ENCODE assay signal across 20 cellular contexts in genomic region chr18:40473221-40473620, GRCh38.
"Had no signal": no experiment of that assay in that cellular context is flagged by ENCODE, and none has a peak within 500 bp of the region (broad histone marks: within the 10 kb centered on the region; RNA-seq: fewer than 3 reads in every experiment).

No MANE protein-coding gene starts in this region.

- H3K9ac ChIP-seq: parathyroid adenoma had no signal

- H3K27me3 ChIP-seq: body of pancreas, cardiac muscle cell, left lung, thyroid gland, upper lobe of right lung had no signal

- H3K36me3 ChIP-seq: cardiac muscle cell, left lung, thyroid gland, upper lobe of right lung had no signal

- H3K4me3 ChIP-seq: body of pancreas, cardiac muscle cell, left lung, lung, thyroid gland, upper lobe of right lung had no signal

- H3K27ac ChIP-seq: body of pancreas, cardiac muscle cell, left lung, parathyroid adenoma, thyroid gland, upper lobe of right lung had no signal

- H3K9me3 ChIP-seq: body of pancreas, left lung, thyroid gland, upper lobe of right lung had no signal

- H3K4me1 ChIP-seq: body of pancreas, left lung, parathyroid adenoma, thyroid gland, upper lobe of right lung had no signal

- H2AFZ ChIP-seq: parathyroid adenoma had no signal

- DNase-seq: activated CD4-positive, alpha-beta memory T cell treated with anti-CD3 and anti-CD28 coated beads, Interleukin-2, amount 10 ng/mL, durations not matched to agents 7 days and 5 days; activated CD4-positive, alpha-beta T cell treated with anti-CD3 and anti-CD28 coated beads, Interleukin-2, amount 10 ng/mL, durations not matched to agents 24 days and 14 days; activated effector memory CD4-positive, alpha-beta T cell treated with Interleukin-2 at 50 U/mL for 16 hours; activated naive CD4-positive, alpha-beta T cell treated with anti-CD3 and anti-CD28 coated beads for 36 hours; activated naive CD8-positive, alpha-beta T cell treated with anti-CD3 and anti-CD28 coated beads, Interleukin-2, amount 10 ng/mL, durations not matched to agents 7 days and 5 days; activated T-cell treated with anti-CD3 and anti-CD28 coated beads, Interleukin-2, amount 50 U/mL, for 72 hours; amygdala; body of pancreas; left lung; naive thymus-derived CD8-positive, alpha-beta T cell; retina; stimulated activated CD4-positive, alpha-beta T cell treated with anti-CD3 and anti-CD28 coated beads, Interleukin-12 subunit alpha, Interleukin-12 subunit beta, amount 100 ng/mL, for 4 hours; stimulated activated CD4-positive, alpha-beta T cell treated with anti-CD3 and anti-CD28 coated beads, Interleukin-4, amount 100 ng/mL, for 4 hours; substantia nigra; T-helper 17 cell; thyroid gland; upper lobe of right lung had no signal
